Comparison of ENCODE assay signal across 8 cellular contexts in the genomic region with DNA sequence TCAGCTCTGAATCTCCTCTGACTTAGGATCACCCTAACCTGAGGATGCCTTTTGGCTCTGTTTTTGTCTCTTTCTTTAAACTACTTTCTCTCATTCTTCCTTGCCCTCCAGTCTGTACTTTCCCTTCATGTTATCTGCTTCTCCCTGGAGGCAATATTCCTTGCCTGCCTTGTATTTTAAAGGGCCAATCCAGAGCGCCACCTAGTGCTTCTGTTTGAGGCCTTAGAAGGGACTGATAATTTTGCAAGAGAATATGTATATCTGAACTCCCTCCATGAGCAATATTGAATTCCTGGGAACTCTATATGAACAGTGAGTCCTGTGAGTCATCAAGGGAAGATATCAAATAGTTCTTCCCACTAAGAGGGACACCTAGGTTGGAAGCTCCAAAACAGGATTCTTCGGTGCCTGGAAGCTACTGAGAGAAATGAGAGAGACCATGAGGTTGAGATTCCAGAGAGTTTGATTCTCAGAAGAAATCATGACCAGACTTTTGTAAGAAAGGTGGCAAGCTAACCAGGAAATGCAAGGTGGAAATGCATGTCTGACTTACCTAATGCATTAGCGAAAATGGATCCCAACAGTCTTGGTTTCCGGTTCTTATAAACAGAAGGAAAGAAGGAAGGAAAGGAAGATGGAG.
DNase-seq lines count a peak whose midpoint lies in the region; ATAC-seq and TF ChIP-seq lines count a peak whose summit lies in the region.

No MANE protein-coding gene starts in this region.

- no peaks in the 10 kb centered on the region for H3K36me3 Mint-ChIP-seq in brain

- no peaks in the 10 kb centered on the region for H4K20me1 ChIP-seq in SK-N-SH (ENCODE audit: insufficient read depth)

- H3K9me3 ChIP-seq in SK-N-SH = no peaks in the 10 kb centered on the region
- peaks cover 0 to 17% (median 9%) of the 10 kb centered on the region in 4 donors for H3K9me3 ChIP-seq in stomach

- no peaks in the 10 kb centered on the region for H3K9me2 ChIP-seq in SK-N-SH

- H2AFZ ChIP-seq in SK-N-SH (ENCODE audit: low read depth) = no peak overlapping the region

- peak overlapping the region in 1 of 5 experiments; percentile 8 for H3K27ac Mint-ChIP-seq in brain

- no peak overlapping the region for H3K4me2 ChIP-seq in SK-N-SH

- POLR2A ChIA-PET in SK-N-SH (lab: Yijun Ruan, JAX) = no interaction called here

- DNase-seq in activated CD4-positive, alpha-beta T cell treated with anti-CD3 and anti-CD28 coated beads for 24 hours (ENCODE audit: low read depth in 2 of 2) = peak; percentile 19 to 20
- DNase-seq in activated CD4-positive, alpha-beta T cell treated with anti-CD3 and anti-CD28 coated beads for 1 hour = no peak
- DNase-seq in HuH-7.5 (ENCODE audit: low spot score) = peak; percentile 34
- peak; percentile 48 for DNase-seq in SK-N-SH
- DNase-seq in kidney tubule cell (ENCODE audit: low spot score) = peak; percentile 73
- peak; percentile 73 for DNase-seq in stomach

- H3K27me3 ChIP-seq in SK-N-SH (ENCODE audit: insufficient read depth) (no peaks in the 10 kb centered on the region), stomach (no peaks in the 10 kb centered on the region)

- intact Hi-C loops in stomach (cut with DNase I; ENCODE audit: low total_unique reads) = no loop called here

- peaks cover 0 to 10% (median 6%) of the 10 kb centered on the region in 5 experiments for H3K9me3 Mint-ChIP-seq in brain

- peaks cover 16% of the 10 kb centered on the region for H3F3A ChIP-seq in SK-N-SH (replicated peaks; ENCODE audit: insufficient read depth)

- CTCF ChIA-PET in SK-N-SH (lab: Yijun Ruan, JAX) = interaction anchor here (0.6 to 2.5 kb wide), 16 partner anchors 8 to 993 kb away, joined by 3 to 7 read pairs (median 3); no protein-coding TSS in a partner anchor

- H3K27ac ChIP-seq in SK-N-SH (ENCODE audit: low read depth in 2 of 2, low read length in 1 of 2) (no peak overlapping the region), stomach (no peak overlapping the region)

- TF ChIP-seq EP300 in SK-N-SH (IDR thresholded peaks at IDR 0.05; ENCODE audit: borderline replicate concordance in 1 of 2, low read depth in 1 of 2, low read length in 1 of 2) (no peak), stomach (IDR thresholded peaks at IDR 0.05) (no peak)

- TF ChIP-seq CTCF in SK-N-SH (IDR thresholded peaks at IDR 0.05) (peak; percentile 93), brain (conservative IDR thresholded peaks at IDR 0.05) (peak; percentile 50 to 67), stomach (IDR thresholded peaks at IDR 0.05) (peak in 5 of 7 experiments; percentile 17 to 65 (median 58))

- H3K4me3 ChIP-seq in SK-N-SH (ENCODE audit: low read depth in 2 of 2, low read length in 1 of 2) (no peak overlapping the region), stomach (no peak overlapping the region)

- H3K4me3 Mint-ChIP-seq in brain = no peak overlapping the region

- H3K9ac ChIP-seq in SK-N-SH = no peak overlapping the region

- no peak for TF ChIP-seq POLR2A in stomach (IDR thresholded peaks at IDR 0.05)

- no peaks in the 10 kb centered on the region for H3K79me2 ChIP-seq in SK-N-SH (ENCODE audit: insufficient read depth)

- H3K27me3 Mint-ChIP-seq in brain = peaks cover 3% of the 10 kb centered on the region

- no peaks in the 10 kb centered on the region for H3K36me3 ChIP-seq in SK-N-SH (replicated peaks in 1 of 2; ENCODE audit: control insufficient read depth in 1 of 2, insufficient read depth in 2 of 2, low read length in 1 of 2)
- H3K36me3 ChIP-seq in stomach = no peaks in the 10 kb centered on the region

- no peak for ATAC-seq in GM21619 (IDR thresholded peaks at IDR 0.05; ENCODE audit: unreplicated experiment)

- WGBS in SK-N-SH (ENCODE audit: low lambda C conversion rate) = 72% methylated on average over 4 of the region's 4 CpGs
- WGBS in stomach, 5 donors = 61 to 74% (median 62%) methylated on average over 4 of the region's 4 CpGs

- H3K4me1 ChIP-seq in SK-N-SH (ENCODE audit: control insufficient read depth in 1 of 2, insufficient read depth in 2 of 2, low read depth in 1 of 2, low read length in 1 of 2) (peaks cover 4 to 5% of the 10 kb centered on the region in 2 experiments; a peak in 1 of 4 replicates), stomach (peaks cover 0 to 5% (median 0%) of the 10 kb centered on the region in 4 donors)

- H3K4me1 Mint-ChIP-seq in brain = peaks cover 17% of the 10 kb centered on the region

- TF ChIP-seq RAD21 in SK-N-SH (IDR thresholded peaks at IDR 0.05; ENCODE audit: low read length) = peak; percentile 90

TF ChIP-seq in SK-N-SH, 30 proteins besides CTCF, POLR2A, EP300 and RAD21:
- TF ChIP-seq SMC3 (IDR thresholded peaks at IDR 0.05; ENCODE audit: low read depth, low read length) = peak; percentile 78
- no peak for TF ChIP-seq RXRA (IDR thresholded peaks at IDR 0.05; ENCODE audit: borderline replicate concordance, low read depth)
